Comparison of ENCODE assay signal across 1 cellular context in genomic region chr1:19010503-19010902, GRCh38.
TF ChIP-seq lines count a peak whose summit lies in the region.

No MANE protein-coding gene starts in this region.

TF ChIP-seq in H1, 55 proteins besides CTCF, POLR2A, EP300 and RAD21:
- no peak for TF ChIP-seq BCL11A (IDR thresholded peaks at IDR 0.05; ENCODE audit: low read depth in 2 of 2, low read length in 2 of 2)
- TF ChIP-seq NANOG (IDR thresholded peaks at IDR 0.05; ENCODE audit: insufficient read depth, low read depth, low read length, poor library complexity, severe bottlenecking): no peak
- TF ChIP-seq BRCA1 (IDR thresholded peaks at IDR 0.05; ENCODE audit: low read depth, low read length): no peak
- TF ChIP-seq HDAC6 (IDR thresholded peaks at IDR 0.05; ENCODE audit: low read depth, low read length): no peak
- TF ChIP-seq SP2 (IDR thresholded peaks at IDR 0.05; ENCODE audit: low read length): no peak
- no peak for TF ChIP-seq KDM1A (IDR thresholded peaks at IDR 0.05; ENCODE audit: borderline replicate concordance, low read length)
- no peak for TF ChIP-seq SRF (IDR thresholded peaks at IDR 0.05; ENCODE audit: low read depth, low read length)
- no peak for TF ChIP-seq POU5F1 (IDR thresholded peaks at IDR 0.05; ENCODE audit: low read depth, low read length)
- TF ChIP-seq FOSL1 (IDR thresholded peaks at IDR 0.05; ENCODE audit: insufficient read depth, low read depth, low read length): no peak
- no peak for TF ChIP-seq SP1 (IDR thresholded peaks at IDR 0.05; ENCODE audit: low read depth, low read length)
- TF ChIP-seq EZH2 (IDR thresholded peaks at IDR 0.05; ENCODE audit: low read depth, low read length, severe bottlenecking): no peak
- no peak for TF ChIP-seq MAX (IDR thresholded peaks at IDR 0.05)
- no peak for TF ChIP-seq RBBP5 (IDR thresholded peaks at IDR 0.05; ENCODE audit: borderline replicate concordance, low read depth, low read length)
- no peak for TF ChIP-seq CBX8 (IDR thresholded peaks at IDR 0.05; ENCODE audit: borderline replicate concordance, low read depth, low read length)
- TF ChIP-seq EGR1 (IDR thresholded peaks at IDR 0.05; ENCODE audit: borderline replicate concordance, low read depth, low read length): no peak
